17 cellular contexts compared by ENCODE assay signal in genomic region chr15:57578288-57578900, GRCh38.
"Had no signal": no experiment of that assay in that cellular context is flagged by ENCODE, and none has a peak within 500 bp of the region (broad histone marks: within the 10 kb centered on the region; RNA-seq: fewer than 3 reads in every experiment).

No MANE protein-coding gene starts in this region.

- H3K27ac ChIP-seq: left ventricle myocardium inferior, pancreas, vagina had no signal

- DNase-seq: activated CD4-positive, alpha-beta T cell treated with anti-CD3 and anti-CD28 coated beads, Interleukin-2, amount 50 U/mL, for 1 hour; activated CD8-positive, alpha-beta memory T cell treated with anti-CD3 and anti-CD28 coated beads for 24 hours; activated gamma-delta T cell treated with Interleukin-2 at 50 U/mL for 16 hours; amygdala; erythroblast; left ventricle myocardium inferior; pancreas; stimulated activated CD4-positive, alpha-beta T cell treated with anti-CD3 and anti-CD28 coated beads, Interleukin-12 subunit alpha, Interleukin-12 subunit beta, amount 100 ng/mL, for 4 hours; stimulated activated CD4-positive, alpha-beta T cell treated with anti-CD3 and anti-CD28 coated beads, Interleukin-2, amount 100 ng/mL, for 24 hours had no signal

- H3K36me3 ChIP-seq: left ventricle myocardium inferior, pancreas, vagina had no signal

- H3K4me3 Mint-ChIP-seq: activated naive CD8-positive, alpha-beta T cell; brain; central memory CD8-positive, alpha-beta T cell; mesothelial cell of epicardium; stimulated activated effector memory CD8-positive, alpha-beta T cell treated with anti-CD3 and anti-CD28 coated beads, Interleukin-12 subunit alpha, Interleukin-12 subunit beta, amount 100 ng/mL, for 72 hours; T-helper 2 cell treated with Interferon-gamma antibody and Interleukin-4, amounts not matched to agents 5 μg/mL and 100 μg/mL, for 36 hours had no signal

- H3K36me3 Mint-ChIP-seq: brain; stimulated activated effector memory CD8-positive, alpha-beta T cell treated with anti-CD3 and anti-CD28 coated beads, Interleukin-12 subunit alpha, Interleukin-12 subunit beta, amount 100 ng/mL, for 72 hours had no signal

- H3K27ac Mint-ChIP-seq: activated naive CD8-positive, alpha-beta T cell; mesothelial cell of epicardium; stimulated activated effector memory CD8-positive, alpha-beta T cell treated with anti-CD3 and anti-CD28 coated beads, Interleukin-12 subunit alpha, Interleukin-12 subunit beta, amount 100 ng/mL, for 72 hours; T-helper 2 cell treated with Interferon-gamma antibody and Interleukin-4, amounts not matched to agents 5 μg/mL and 100 μg/mL, for 36 hours had no signal

- H3K4me3 ChIP-seq: left ventricle myocardium inferior, pancreas, vagina had no signal

- H3K4me1 ChIP-seq: vagina had no signal

- H3K4me1 Mint-ChIP-seq: central memory CD8-positive, alpha-beta T cell; stimulated activated effector memory CD8-positive, alpha-beta T cell treated with anti-CD3 and anti-CD28 coated beads, Interleukin-12 subunit alpha, Interleukin-12 subunit beta, amount 100 ng/mL, for 72 hours had no signal

- ATAC-seq: activated CD4-positive, CD25-positive, alpha-beta regulatory T cell treated with anti-CD3 and anti-CD28 coated beads, Interleukin-2, amount 50 U/mL, for 24 hours; pancreas; stimulated activated effector memory CD8-positive, alpha-beta T cell treated with anti-CD3 and anti-CD28 coated beads, Interleukin-12 subunit alpha, Interleukin-12 subunit beta, amount 100 ng/mL, for 72 hours had no signal

- H3K9me3 ChIP-seq: pancreas, vagina had no signal

- H3K27me3 ChIP-seq: pancreas, vagina had no signal
